ENCODE assay signal across 2 cellular contexts in the genomic region with DNA sequence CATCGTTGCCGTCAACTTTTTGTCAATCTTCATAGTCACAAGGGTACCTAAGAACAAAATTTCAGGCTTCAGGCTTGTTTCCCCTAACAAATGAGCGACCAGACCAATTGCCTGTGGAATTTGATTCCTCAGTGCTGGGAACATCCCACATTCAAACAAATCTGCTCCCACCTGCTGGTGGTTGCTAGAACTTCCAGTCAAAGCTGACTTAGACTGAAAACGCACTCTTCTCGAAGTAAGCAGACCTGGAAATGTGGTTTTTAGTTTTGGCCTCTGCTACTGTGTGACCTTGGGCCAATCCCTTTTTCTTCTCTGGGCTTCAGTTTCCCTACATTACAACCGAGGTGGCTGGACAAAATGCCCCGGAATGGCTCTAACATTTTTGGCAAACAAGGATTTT.
TF ChIP-seq lines count a peak whose summit lies in the region.

No MANE protein-coding gene starts in this region.

TF ChIP-seq in HCT116, 20 proteins besides CTCF, POLR2A, EP300 and RAD21:
- TF ChIP-seq, protein P1, sequence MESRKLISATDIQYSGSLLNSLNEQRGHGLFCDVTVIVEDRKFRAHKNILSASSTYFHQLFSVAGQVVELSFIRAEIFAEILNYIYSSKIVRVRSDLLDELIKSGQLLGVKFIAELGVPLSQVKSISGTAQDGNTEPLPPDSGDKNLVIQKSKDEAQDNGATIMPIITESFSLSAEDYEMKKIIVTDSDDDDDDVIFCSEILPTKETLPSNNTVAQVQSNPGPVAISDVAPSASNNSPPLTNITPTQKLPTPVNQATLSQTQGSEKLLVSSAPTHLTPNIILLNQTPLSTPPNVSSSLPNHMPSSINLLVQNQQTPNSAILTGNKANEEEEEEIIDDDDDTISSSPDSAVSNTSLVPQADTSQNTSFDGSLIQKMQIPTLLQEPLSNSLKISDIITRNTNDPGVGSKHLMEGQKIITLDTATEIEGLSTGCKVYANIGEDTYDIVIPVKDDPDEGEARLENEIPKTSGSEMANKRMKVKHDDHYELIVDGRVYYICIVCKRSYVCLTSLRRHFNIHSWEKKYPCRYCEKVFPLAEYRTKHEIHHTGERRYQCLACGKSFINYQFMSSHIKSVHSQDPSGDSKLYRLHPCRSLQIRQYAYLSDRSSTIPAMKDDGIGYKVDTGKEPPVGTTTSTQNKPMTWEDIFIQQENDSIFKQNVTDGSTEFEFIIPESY (IDR thresholded peaks at IDR 0.05; ENCODE audit: extremely low read depth, insufficient replicate concordance, low read length): no peak
- TF ChIP-seq ELF1 (IDR thresholded peaks at IDR 0.05; ENCODE audit: borderline replicate concordance, low read depth): no peak
- TF ChIP-seq TCF7L2 (IDR thresholded peaks at IDR 0.05; ENCODE audit: borderline replicate concordance, extremely low read depth, insufficient read depth, insufficient read length): no peak
- no peak for TF ChIP-seq ZNF274 (IDR thresholded peaks at IDR 0.05; ENCODE audit: low read depth, low read length)
- TF ChIP-seq CBX3 (IDR thresholded peaks at IDR 0.05; ENCODE audit: low read depth): no peak
- TF ChIP-seq, protein P2, sequence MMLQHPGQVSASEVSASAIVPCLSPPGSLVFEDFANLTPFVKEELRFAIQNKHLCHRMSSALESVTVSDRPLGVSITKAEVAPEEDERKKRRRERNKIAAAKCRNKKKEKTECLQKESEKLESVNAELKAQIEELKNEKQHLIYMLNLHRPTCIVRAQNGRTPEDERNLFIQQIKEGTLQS (IDR thresholded peaks at IDR 0.05): no peak
- TF ChIP-seq POLR2AphosphoS5 (IDR thresholded peaks at IDR 0.05; ENCODE audit: low read depth, low read length): no peak
- TF ChIP-seq SP1 (IDR thresholded peaks at IDR 0.05; ENCODE audit: low read depth): no peak
- TF ChIP-seq ZFX (IDR thresholded peaks at IDR 0.05): no peak
- TF ChIP-seq CEBPB (IDR thresholded peaks at IDR 0.05; ENCODE audit: low read depth): no peak
- no peak for TF ChIP-seq EZH2 (IDR thresholded peaks at IDR 0.05)
- TF ChIP-seq SRF (IDR thresholded peaks at IDR 0.05; ENCODE audit: low read depth): no peak
- TF ChIP-seq, protein P3, sequence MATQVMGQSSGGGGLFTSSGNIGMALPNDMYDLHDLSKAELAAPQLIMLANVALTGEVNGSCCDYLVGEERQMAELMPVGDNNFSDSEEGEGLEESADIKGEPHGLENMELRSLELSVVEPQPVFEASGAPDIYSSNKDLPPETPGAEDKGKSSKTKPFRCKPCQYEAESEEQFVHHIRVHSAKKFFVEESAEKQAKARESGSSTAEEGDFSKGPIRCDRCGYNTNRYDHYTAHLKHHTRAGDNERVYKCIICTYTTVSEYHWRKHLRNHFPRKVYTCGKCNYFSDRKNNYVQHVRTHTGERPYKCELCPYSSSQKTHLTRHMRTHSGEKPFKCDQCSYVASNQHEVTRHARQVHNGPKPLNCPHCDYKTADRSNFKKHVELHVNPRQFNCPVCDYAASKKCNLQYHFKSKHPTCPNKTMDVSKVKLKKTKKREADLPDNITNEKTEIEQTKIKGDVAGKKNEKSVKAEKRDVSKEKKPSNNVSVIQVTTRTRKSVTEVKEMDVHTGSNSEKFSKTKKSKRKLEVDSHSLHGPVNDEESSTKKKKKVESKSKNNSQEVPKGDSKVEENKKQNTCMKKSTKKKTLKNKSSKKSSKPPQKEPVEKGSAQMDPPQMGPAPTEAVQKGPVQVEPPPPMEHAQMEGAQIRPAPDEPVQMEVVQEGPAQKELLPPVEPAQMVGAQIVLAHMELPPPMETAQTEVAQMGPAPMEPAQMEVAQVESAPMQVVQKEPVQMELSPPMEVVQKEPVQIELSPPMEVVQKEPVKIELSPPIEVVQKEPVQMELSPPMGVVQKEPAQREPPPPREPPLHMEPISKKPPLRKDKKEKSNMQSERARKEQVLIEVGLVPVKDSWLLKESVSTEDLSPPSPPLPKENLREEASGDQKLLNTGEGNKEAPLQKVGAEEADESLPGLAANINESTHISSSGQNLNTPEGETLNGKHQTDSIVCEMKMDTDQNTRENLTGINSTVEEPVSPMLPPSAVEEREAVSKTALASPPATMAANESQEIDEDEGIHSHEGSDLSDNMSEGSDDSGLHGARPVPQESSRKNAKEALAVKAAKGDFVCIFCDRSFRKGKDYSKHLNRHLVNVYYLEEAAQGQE (IDR thresholded peaks at IDR 0.05; ENCODE audit: low read depth): no peak
- TF ChIP-seq SIN3A (IDR thresholded peaks at IDR 0.05; ENCODE audit: low read depth): no peak
- no peak for TF ChIP-seq YY1 (IDR thresholded peaks at IDR 0.05; ENCODE audit: extremely low read depth, insufficient replicate concordance, low read depth, low read length)
- TF ChIP-seq FOSL1 (IDR thresholded peaks at IDR 0.05; ENCODE audit: low read depth): no peak
- TF ChIP-seq EZH2phosphoT487 (IDR thresholded peaks at IDR 0.05; ENCODE audit: borderline replicate concordance): no peak

TF ChIP-seq in H1, 55 proteins besides CTCF, POLR2A, EP300 and RAD21:
- TF ChIP-seq, protein P2 (IDR thresholded peaks at IDR 0.05; ENCODE audit: insufficient read depth, low read depth, low read length): no peak
- TF ChIP-seq SP1 (IDR thresholded peaks at IDR 0.05; ENCODE audit: low read depth, low read length) (no peak), SIRT6 (IDR thresholded peaks at IDR 0.05; ENCODE audit: low read length) (no peak), CBX8 (IDR thresholded peaks at IDR 0.05; ENCODE audit: borderline replicate concordance, low read depth, low read length) (no peak), FOSL1 (IDR thresholded peaks at IDR 0.05; ENCODE audit: insufficient read depth, low read depth, low read length) (no peak), HDAC6 (IDR thresholded peaks at IDR 0.05; ENCODE audit: low read depth, low read length) (no peak), ASH2L (IDR thresholded peaks at IDR 0.05; ENCODE audit: low read length) (no peak), SIN3A (conservative IDR thresholded peaks at IDR 0.05 in 1 of 2, IDR thresholded peaks at IDR 0.05 in 1 of 2; ENCODE audit: low read depth in 1 of 2, low read length in 2 of 2) (no peak), KDM5A (IDR thresholded peaks at IDR 0.05; ENCODE audit: low read length) (no peak), SRF (IDR thresholded peaks at IDR 0.05; ENCODE audit: low read depth, low read length) (no peak), POU5F1 (IDR thresholded peaks at IDR 0.05; ENCODE audit: low read depth, low read length) (no peak), TAF7 (optimal IDR thresholded peaks at IDR 0.05; ENCODE audit: borderline replicate concordance, low read depth, low read length) (no peak), ZNF274 (IDR thresholded peaks at IDR 0.05; ENCODE audit: borderline replicate concordance, extremely low read depth, low read length) (no peak), CHD2 (IDR thresholded peaks at IDR 0.05; ENCODE audit: low read length) (no peak), TEAD4 (IDR thresholded peaks at IDR 0.05; ENCODE audit: low read depth, low read length) (no peak; the same call in 1 of the 2 replicates), SIX5 (IDR thresholded peaks at IDR 0.05; ENCODE audit: low read depth, low read length) (no peak), GTF2F1 (IDR thresholded peaks at IDR 0.05; ENCODE audit: borderline replicate concordance, low read depth, low read length) (no peak), KDM4A (IDR thresholded peaks at IDR 0.05; ENCODE audit: low read depth, low read length, severe bottlenecking) (no peak)
- TF ChIP-seq, protein P4, sequence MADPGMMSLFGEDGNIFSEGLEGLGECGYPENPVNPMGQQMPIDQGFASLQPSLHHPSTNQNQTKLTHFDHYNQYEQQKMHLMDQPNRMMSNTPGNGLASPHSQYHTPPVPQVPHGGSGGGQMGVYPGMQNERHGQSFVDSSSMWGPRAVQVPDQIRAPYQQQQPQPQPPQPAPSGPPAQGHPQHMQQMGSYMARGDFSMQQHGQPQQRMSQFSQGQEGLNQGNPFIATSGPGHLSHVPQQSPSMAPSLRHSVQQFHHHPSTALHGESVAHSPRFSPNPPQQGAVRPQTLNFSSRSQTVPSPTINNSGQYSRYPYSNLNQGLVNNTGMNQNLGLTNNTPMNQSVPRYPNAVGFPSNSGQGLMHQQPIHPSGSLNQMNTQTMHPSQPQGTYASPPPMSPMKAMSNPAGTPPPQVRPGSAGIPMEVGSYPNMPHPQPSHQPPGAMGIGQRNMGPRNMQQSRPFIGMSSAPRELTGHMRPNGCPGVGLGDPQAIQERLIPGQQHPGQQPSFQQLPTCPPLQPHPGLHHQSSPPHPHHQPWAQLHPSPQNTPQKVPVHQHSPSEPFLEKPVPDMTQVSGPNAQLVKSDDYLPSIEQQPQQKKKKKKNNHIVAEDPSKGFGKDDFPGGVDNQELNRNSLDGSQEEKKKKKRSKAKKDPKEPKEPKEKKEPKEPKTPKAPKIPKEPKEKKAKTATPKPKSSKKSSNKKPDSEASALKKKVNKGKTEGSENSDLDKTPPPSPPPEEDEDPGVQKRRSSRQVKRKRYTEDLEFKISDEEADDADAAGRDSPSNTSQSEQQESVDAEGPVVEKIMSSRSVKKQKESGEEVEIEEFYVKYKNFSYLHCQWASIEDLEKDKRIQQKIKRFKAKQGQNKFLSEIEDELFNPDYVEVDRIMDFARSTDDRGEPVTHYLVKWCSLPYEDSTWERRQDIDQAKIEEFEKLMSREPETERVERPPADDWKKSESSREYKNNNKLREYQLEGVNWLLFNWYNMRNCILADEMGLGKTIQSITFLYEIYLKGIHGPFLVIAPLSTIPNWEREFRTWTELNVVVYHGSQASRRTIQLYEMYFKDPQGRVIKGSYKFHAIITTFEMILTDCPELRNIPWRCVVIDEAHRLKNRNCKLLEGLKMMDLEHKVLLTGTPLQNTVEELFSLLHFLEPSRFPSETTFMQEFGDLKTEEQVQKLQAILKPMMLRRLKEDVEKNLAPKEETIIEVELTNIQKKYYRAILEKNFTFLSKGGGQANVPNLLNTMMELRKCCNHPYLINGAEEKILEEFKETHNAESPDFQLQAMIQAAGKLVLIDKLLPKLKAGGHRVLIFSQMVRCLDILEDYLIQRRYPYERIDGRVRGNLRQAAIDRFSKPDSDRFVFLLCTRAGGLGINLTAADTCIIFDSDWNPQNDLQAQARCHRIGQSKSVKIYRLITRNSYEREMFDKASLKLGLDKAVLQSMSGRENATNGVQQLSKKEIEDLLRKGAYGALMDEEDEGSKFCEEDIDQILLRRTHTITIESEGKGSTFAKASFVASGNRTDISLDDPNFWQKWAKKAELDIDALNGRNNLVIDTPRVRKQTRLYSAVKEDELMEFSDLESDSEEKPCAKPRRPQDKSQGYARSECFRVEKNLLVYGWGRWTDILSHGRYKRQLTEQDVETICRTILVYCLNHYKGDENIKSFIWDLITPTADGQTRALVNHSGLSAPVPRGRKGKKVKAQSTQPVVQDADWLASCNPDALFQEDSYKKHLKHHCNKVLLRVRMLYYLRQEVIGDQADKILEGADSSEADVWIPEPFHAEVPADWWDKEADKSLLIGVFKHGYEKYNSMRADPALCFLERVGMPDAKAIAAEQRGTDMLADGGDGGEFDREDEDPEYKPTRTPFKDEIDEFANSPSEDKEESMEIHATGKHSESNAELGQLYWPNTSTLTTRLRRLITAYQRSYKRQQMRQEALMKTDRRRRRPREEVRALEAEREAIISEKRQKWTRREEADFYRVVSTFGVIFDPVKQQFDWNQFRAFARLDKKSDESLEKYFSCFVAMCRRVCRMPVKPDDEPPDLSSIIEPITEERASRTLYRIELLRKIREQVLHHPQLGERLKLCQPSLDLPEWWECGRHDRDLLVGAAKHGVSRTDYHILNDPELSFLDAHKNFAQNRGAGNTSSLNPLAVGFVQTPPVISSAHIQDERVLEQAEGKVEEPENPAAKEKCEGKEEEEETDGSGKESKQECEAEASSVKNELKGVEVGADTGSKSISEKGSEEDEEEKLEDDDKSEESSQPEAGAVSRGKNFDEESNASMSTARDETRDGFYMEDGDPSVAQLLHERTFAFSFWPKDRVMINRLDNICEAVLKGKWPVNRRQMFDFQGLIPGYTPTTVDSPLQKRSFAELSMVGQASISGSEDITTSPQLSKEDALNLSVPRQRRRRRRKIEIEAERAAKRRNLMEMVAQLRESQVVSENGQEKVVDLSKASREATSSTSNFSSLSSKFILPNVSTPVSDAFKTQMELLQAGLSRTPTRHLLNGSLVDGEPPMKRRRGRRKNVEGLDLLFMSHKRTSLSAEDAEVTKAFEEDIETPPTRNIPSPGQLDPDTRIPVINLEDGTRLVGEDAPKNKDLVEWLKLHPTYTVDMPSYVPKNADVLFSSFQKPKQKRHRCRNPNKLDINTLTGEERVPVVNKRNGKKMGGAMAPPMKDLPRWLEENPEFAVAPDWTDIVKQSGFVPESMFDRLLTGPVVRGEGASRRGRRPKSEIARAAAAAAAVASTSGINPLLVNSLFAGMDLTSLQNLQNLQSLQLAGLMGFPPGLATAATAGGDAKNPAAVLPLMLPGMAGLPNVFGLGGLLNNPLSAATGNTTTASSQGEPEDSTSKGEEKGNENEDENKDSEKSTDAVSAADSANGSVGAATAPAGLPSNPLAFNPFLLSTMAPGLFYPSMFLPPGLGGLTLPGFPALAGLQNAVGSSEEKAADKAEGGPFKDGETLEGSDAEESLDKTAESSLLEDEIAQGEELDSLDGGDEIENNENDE (IDR thresholded peaks at IDR 0.05; ENCODE audit: insufficient replicate concordance, low read length): no peak
